ENCODE assay signal across 35 cellular contexts in the genomic region with DNA sequence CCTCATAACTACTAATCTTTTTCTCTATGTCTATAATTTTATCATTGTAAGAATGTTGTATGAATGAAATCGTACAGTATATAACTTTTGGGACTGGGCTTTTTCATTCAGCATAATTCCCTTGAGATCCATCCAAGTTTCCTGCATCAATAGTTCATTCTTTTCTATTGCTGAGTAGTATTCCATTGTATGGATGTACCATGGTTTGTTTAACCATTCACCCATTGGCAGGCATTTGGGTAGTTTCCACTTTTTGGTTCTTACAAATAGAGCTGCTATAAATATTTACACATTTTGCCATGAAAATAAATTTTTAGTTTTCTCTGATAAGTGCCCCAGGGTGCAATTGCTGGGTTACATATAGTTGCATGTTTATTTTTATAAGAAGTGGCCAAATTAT.
"Had no signal": no experiment of that assay in that cellular context is flagged by ENCODE, and none has a peak within 500 bp of the region (broad histone marks: within the 10 kb centered on the region; RNA-seq: fewer than 3 reads in every experiment).

No MANE protein-coding gene starts in this region.

- H3K9me3 ChIP-seq: MG63 had no signal

- H3K4me3 ChIP-seq: MG63 had no signal

- H3K36me3 ChIP-seq: MG63 had no signal

- H3K27ac ChIP-seq: KMS-11 had no signal

- DNase-seq: Karpas-422, Kasumi-1, MG63, MM.1S, MV-4-11, NCI-H1048, NCI-H1092, NCI-H1092 treated with DMSO at 0.1 percent for 48 hours, NCI-H1105, NCI-H1105 treated with DMSO at 0.1 percent for 48 hours, NCI-H1417, NCI-H1417 treated with DMSO at 0.1 percent for 48 hours, NCI-H1436, NCI-H1436 treated with DMSO at 0.1 percent for 48 hours, NCI-H146, NCI-H1694, NCI-H1694 treated with DMSO at 0.1 percent for 48 hours, NCI-H187, NCI-H187 treated with DMSO at 0.1 percent for 48 hours, NCI-H1930, NCI-H2029, NCI-H2029 treated with DMSO at 0.1 percent for 48 hours, NCI-H2081, NCI-H2081 treated with DMSO at 0.1 percent for 48 hours, NCI-H2107, NCI-H2171, NCI-H2171 treated with DMSO at 0.1 percent for 48 hours, NCI-H2227 treated with DMSO at 0.1 percent for 48 hours, NCI-H226, NCI-H345, NCI-H446, NCI-H446 treated with DMSO at 0.1 percent for 48 hours, NCI-H510A, NCI-H510A treated with DMSO at 0.1 percent for 48 hours had no signal

- H3K9ac ChIP-seq: KMS-11 had no signal

- H3K27me3 ChIP-seq: MG63 had no signal

- H3K4me2 ChIP-seq: KMS-11 had no signal
